Comparison of ENCODE assay signal across 11 cellular contexts in genomic region chr12:93536766-93537515, GRCh38. TPM values are rescaled to one million over a fixed set of nuclear protein-coding genes. Genes with fewer than 3 reads are reported as not detected.
A peak's percentile ranks its signal among the peaks of the same experiment; 100 is the strongest.
DNase-seq lines count a peak whose midpoint lies in the region; ATAC-seq and TF ChIP-seq lines count a peak whose summit lies in the region.
"Had no signal": no experiment of that assay in that cellular context is flagged by ENCODE, and none has a peak within 500 bp of the region (broad histone marks: within the 10 kb centered on the region; RNA-seq: fewer than 3 reads in every experiment).

No MANE protein-coding gene starts in this region.

- ATAC-seq in GM19328 (IDR thresholded peaks at IDR 0.05; ENCODE audit: unreplicated experiment) (peak; percentile 88), HG03066 (IDR thresholded peaks at IDR 0.05; ENCODE audit: low read depth, unreplicated experiment) (peak; percentile 71), GM21526 (IDR thresholded peaks at IDR 0.05; ENCODE audit: low FRiP score, unreplicated experiment) (no peak)

- no peaks in the 10 kb centered on the region for H4K20me1 ChIP-seq in BLaER1 treated with 17β-estradiol and CSF1 and Interleukin-3, amounts not matched to agents 10 nM and 100 nM

- peaks cover 0 to 4% (median 0%) of the 10 kb centered on the region in 11 experiments; a peak in 1 of 22 replicates for H3K9me3 ChIP-seq in BLaER1 treated with 17β-estradiol and CSF1 and Interleukin-3, amounts not matched to agents 10 nM and 100 nM (replicated peaks in 1 of 11)
- H3K9me3 ChIP-seq in endodermal cell (ENCODE audit: control insufficient read depth, low read length) = no peaks in the 10 kb centered on the region

- DNase-seq in endodermal cell (peak; percentile 43), mesothelial cell of epicardium (ENCODE audit: low spot score in 2 of 2, unreplicated experiment in 2 of 2) (no peak), iPS-NIHi7 (ENCODE audit: extremely low spot score) (no peak), osteocyte (ENCODE audit: extremely low spot score, unreplicated experiment) (no peak)
- DNase-seq: activated naive CD4-positive, alpha-beta T cell treated with anti-CD3 and anti-CD28 coated beads, Interleukin-2, amount 50 U/mL, for 16 hours; SHP77 treated with DMSO at 0.1 percent for 48 hours had no signal

- H3K4me3 ChIP-seq in BLaER1 treated with 17β-estradiol and CSF1 and Interleukin-3, amounts not matched to agents 10 nM and 100 nM = peak overlapping the region in 1 of 10 experiments; percentile 6; a peak in 1 of 20 replicates
- H3K4me3 ChIP-seq in endodermal cell (ENCODE audit: low read length) = no peak overlapping the region

- no peaks in the 10 kb centered on the region for H3K36me3 ChIP-seq in BLaER1 treated with 17β-estradiol and CSF1 and Interleukin-3, amounts not matched to agents 10 nM and 100 nM
- H3K36me3 ChIP-seq in endodermal cell (ENCODE audit: control insufficient read depth, insufficient read depth, low read length) = no peaks in the 10 kb centered on the region

- H3K27ac Mint-ChIP-seq in endodermal cell (no peak overlapping the region), mesothelial cell of epicardium (no peak overlapping the region), osteocyte (ENCODE audit: unreplicated experiment) (no peak overlapping the region)
- H3K27ac Mint-ChIP-seq: type B pancreatic cell had no signal

- no peak overlapping the region for H3K27ac ChIP-seq in BLaER1 treated with 17β-estradiol and CSF1 and Interleukin-3, amounts not matched to agents 10 nM and 100 nM
- no peak overlapping the region for H3K27ac ChIP-seq in endodermal cell (ENCODE audit: low read depth, low read length)

- no peak overlapping the region for H3K4me3 Mint-ChIP-seq in endodermal cell
- no peak overlapping the region for H3K4me3 Mint-ChIP-seq in mesothelial cell of epicardium
- H3K4me3 Mint-ChIP-seq in osteocyte (ENCODE audit: unreplicated experiment) = no peak overlapping the region
- H3K4me3 Mint-ChIP-seq: type B pancreatic cell had no signal

- H3K27me3 Mint-ChIP-seq in endodermal cell (ENCODE audit: insufficient read depth) (no peaks in the 10 kb centered on the region), mesothelial cell of epicardium (ENCODE audit: low read depth) (no peaks in the 10 kb centered on the region), osteocyte (ENCODE audit: unreplicated experiment) (no peaks in the 10 kb centered on the region)

- 90 to 92% methylated on average over 4 to 5 of the region's 5 CpGs for WGBS in endodermal cell (ENCODE audit: insufficient coverage in 1 of 2, insufficient read length in 1 of 2), 2 experiments

- H3K9ac ChIP-seq in BLaER1 treated with 17β-estradiol and CSF1 and Interleukin-3, amounts not matched to agents 10 nM and 100 nM = 0 out of 22 replicates have a peak overlapping the region, but pooled peaks of 1 of the 11 experiments have one; percentile 25
- no peak overlapping the region for H3K9ac ChIP-seq in endodermal cell (ENCODE audit: extremely low read depth, low read length, poor library complexity, severe bottlenecking)

- H3K4me1 ChIP-seq in BLaER1 treated with 17β-estradiol and CSF1 and Interleukin-3, amounts not matched to agents 10 nM and 100 nM = peaks cover 10 to 33% (median 27%) of the 10 kb centered on the region in 10 experiments
- H3K4me1 ChIP-seq in endodermal cell (ENCODE audit: control insufficient read depth, insufficient read depth, low read length) = no peaks in the 10 kb centered on the region

- peaks cover 14% of the 10 kb centered on the region for H3K4me1 Mint-ChIP-seq in endodermal cell
- H3K4me1 Mint-ChIP-seq in mesothelial cell of epicardium = no peaks in the 10 kb centered on the region
- H3K4me1 Mint-ChIP-seq in osteocyte (ENCODE audit: unreplicated experiment) = peaks cover 23% of the 10 kb centered on the region

- H3K4me2 ChIP-seq in BLaER1 treated with 17β-estradiol and CSF1 and Interleukin-3, amounts not matched to agents 10 nM and 100 nM = peak overlapping the region; percentile 43 to 82 (median 69); a peak in 21 of 22 replicates

- TF ChIP-seq CTCF in endodermal cell (conservative IDR thresholded peaks at IDR 0.05) (no peak), mesothelial cell of epicardium (IDR thresholded peaks at IDR 0.05; ENCODE audit: unreplicated experiment) (no peak), osteocyte (IDR thresholded peaks at IDR 0.05) (no peak)

- H3K9me3 Mint-ChIP-seq in endodermal cell (no peaks in the 10 kb centered on the region), mesothelial cell of epicardium (no peaks in the 10 kb centered on the region), osteocyte (ENCODE audit: unreplicated experiment) (no peaks in the 10 kb centered on the region)

- H3K27me3 ChIP-seq in BLaER1 treated with 17β-estradiol and CSF1 and Interleukin-3, amounts not matched to agents 10 nM and 100 nM = no peaks in the 10 kb centered on the region
- H3K27me3 ChIP-seq in endodermal cell (ENCODE audit: control insufficient read depth, insufficient read depth, low read length, poor library complexity, severe bottlenecking) = no peaks in the 10 kb centered on the region

- H3K36me3 Mint-ChIP-seq in endodermal cell (ENCODE audit: low read depth) (peaks cover under 1% of the 10 kb centered on the region), mesothelial cell of epicardium (no peaks in the 10 kb centered on the region), osteocyte (ENCODE audit: unreplicated experiment) (no peaks in the 10 kb centered on the region)
- H3K36me3 Mint-ChIP-seq: type B pancreatic cell had no signal

RNA-seq across cellular contexts. Expression of gene SOCS2, which starts 35.5 kb away (rescaled TPM):
- total RNA-seq in endodermal cell (10 to 100 TPM; 46.9 to 60.2 TPM), mesothelial cell of epicardium (11.8 to 13.9 TPM (median 12.7 TPM) in 3 replicates), osteocyte (28.1 and 31.1 TPM in 2 replicates)
- 20.2 TPM for polyA plus RNA-seq in endodermal cell (2013, experiment 1 of 2)
- 21.4 TPM for polyA plus RNA-seq in endodermal cell (2013, experiment 2 of 2)
